ENCODE assay signal across 9 cellular contexts in genomic region chr7:94375713-94376112, GRCh38. TPM values are rescaled to one million over a fixed set of nuclear protein-coding genes. Genes with fewer than 3 reads are reported as not detected.
DNase-seq lines count a peak whose midpoint lies in the region; ATAC-seq and TF ChIP-seq lines count a peak whose summit lies in the region.
"Had no signal": no experiment of that assay in that cellular context is flagged by ENCODE, and none has a peak within 500 bp of the region (broad histone marks: within the 10 kb centered on the region; RNA-seq: fewer than 3 reads in every experiment).

No MANE protein-coding gene starts in this region.

- POLR2A ChIA-PET in MCF 10A (lab: Yijun Ruan, JAX): no interaction called here

- no peaks in the 10 kb centered on the region for H3K9me3 Mint-ChIP-seq in MCF 10A (ENCODE audit: unreplicated experiment)
- no peaks in the 10 kb centered on the region for H3K9me3 Mint-ChIP-seq in activated naive CD4-positive, alpha-beta T cell treated with anti-CD3 and anti-CD28 coated beads for 36 hours
- H3K9me3 Mint-ChIP-seq: T-helper 2 cell treated with Interferon-gamma antibody and Interleukin-4, amounts not matched to agents 5 μg/mL and 100 μg/mL, for 36 hours had no signal

- H3K4me3 Mint-ChIP-seq in MCF 10A (ENCODE audit: unreplicated experiment): no peak overlapping the region
- H3K4me3 Mint-ChIP-seq in activated naive CD4-positive, alpha-beta T cell treated with anti-CD3 and anti-CD28 coated beads for 36 hours: no peak overlapping the region
- H3K4me3 Mint-ChIP-seq: T-helper 2 cell treated with Interferon-gamma antibody and Interleukin-4, amounts not matched to agents 5 μg/mL and 100 μg/mL, for 36 hours had no signal

- no peak for TF ChIP-seq CTCF in MCF 10A (IDR thresholded peaks at IDR 0.05; ENCODE audit: unreplicated experiment)

- DNase-seq in HCEC 1CT (peak; percentile 98), MCF 10A (ENCODE audit: unreplicated experiment) (peak; percentile 82), iris pigment epithelial cell (ENCODE audit: low read depth) (peak; percentile 99), smooth muscle cell of the brain vasculature (ENCODE audit: low read depth, low spot score) (peak; percentile 89), G401 (ENCODE audit: low spot score) (no peak), HK-2 (ENCODE audit: unreplicated experiment) (no peak)
- DNase-seq in activated naive CD4-positive, alpha-beta T cell treated with anti-CD3 and anti-CD28 coated beads for 36 hours: no peak

- no TSS peak for BruUV-seq in MCF 10A (replicated peaks; lab: Mats Ljungman, UMichigan)

- H3K27me3 Mint-ChIP-seq in MCF 10A (ENCODE audit: insufficient read depth, unreplicated experiment): no peaks in the 10 kb centered on the region
- peaks cover 12% of the 10 kb centered on the region for H3K27me3 Mint-ChIP-seq in activated naive CD4-positive, alpha-beta T cell treated with anti-CD3 and anti-CD28 coated beads for 36 hours (ENCODE audit: low read depth)

- intact Hi-C loops in MCF 10A (cut with micrococcal nuclease): no loop called here
- intact Hi-C loops in activated naive CD4-positive, alpha-beta T cell treated with anti-CD3 and anti-CD28 coated beads for 36 hours (cut with micrococcal nuclease): no loop called here

- no peak for ATAC-seq in GM21825 (IDR thresholded peaks at IDR 0.05; ENCODE audit: unreplicated experiment)

- CTCF ChIA-PET in MCF 10A (lab: Yijun Ruan, JAX): interaction anchor here (0.7 to 1.5 kb wide), 2 partner anchors 14 to 60 kb away, joined by 3 to 8 read pairs; no protein-coding TSS in a partner anchor
- CTCF ChIA-PET in activated naive CD4-positive, alpha-beta T cell treated with anti-CD3 and anti-CD28 coated beads for 36 hours (lab: Charles Lee): interaction anchor here (1.0 kb wide), 1 partner anchor 86 kb away, joined by 7 read pairs; no protein-coding TSS in a partner anchor

- peaks cover 13% of the 10 kb centered on the region for H3K4me1 Mint-ChIP-seq in MCF 10A (ENCODE audit: insufficient read depth, unreplicated experiment)
- H3K4me1 Mint-ChIP-seq in activated naive CD4-positive, alpha-beta T cell treated with anti-CD3 and anti-CD28 coated beads for 36 hours (ENCODE audit: low read depth): no peaks in the 10 kb centered on the region

- H3K27ac Mint-ChIP-seq in MCF 10A (ENCODE audit: low read depth, unreplicated experiment): no peak overlapping the region
- no peak overlapping the region for H3K27ac Mint-ChIP-seq in activated naive CD4-positive, alpha-beta T cell treated with anti-CD3 and anti-CD28 coated beads for 36 hours
- H3K27ac Mint-ChIP-seq: T-helper 2 cell treated with Interferon-gamma antibody and Interleukin-4, amounts not matched to agents 5 μg/mL and 100 μg/mL, for 36 hours had no signal

- in situ Hi-C loops in G401 (cut with HindIII; ENCODE audit: low sequenced_read_pairs): no loop called here

- H3K36me3 Mint-ChIP-seq in MCF 10A (ENCODE audit: insufficient read depth, unreplicated experiment): no peaks in the 10 kb centered on the region
- H3K36me3 Mint-ChIP-seq in activated naive CD4-positive, alpha-beta T cell treated with anti-CD3 and anti-CD28 coated beads for 36 hours (ENCODE audit: low read depth): no peaks in the 10 kb centered on the region

RNA-seq across cellular contexts. Expression of gene COL1A2, which starts 19.0 kb away (rescaled TPM):
- not detected in 2 replicates for total RNA-seq in MCF 10A (2022)
- 14.3 and 15.6 TPM in 2 replicates for total RNA-seq in G401 (2014; rRNA removed; shearing (Covaris generic))
- under 1 TPM; 0.26 to 0.35 TPM for total RNA-seq in activated naive CD4-positive, alpha-beta T cell treated with anti-CD3 and anti-CD28 coated beads for 36 hours

Comparison
In these comparisons a context has a peak if more than half of its experiments do, and no peak if none do; other contexts are left out.
1. DNase-seq: peak in HCEC 1CT (single experiment), MCF 10A (single experiment), iris pigment epithelial cell (single experiment) and smooth muscle cell of the brain vasculature (single experiment); none in G401 (single experiment), HK-2 (single experiment) and activated naive CD4-positive, alpha-beta T cell treated with anti-CD3 and anti-CD28 coated beads for 36 hours (single experiment).
2. RNA of gene COL1A2, which starts 19.0 kb away (total RNA-seq): 14.3 to 15.6 TPM in G401; 0.26 to 0.35 TPM in activated naive CD4-positive, alpha-beta T cell treated with anti-CD3 and anti-CD28 coated beads for 36 hours and not detected in MCF 10A; every median in the first group is over 10 times any median in the second.